8 cellular contexts compared by ENCODE assay signal in the genomic region with DNA sequence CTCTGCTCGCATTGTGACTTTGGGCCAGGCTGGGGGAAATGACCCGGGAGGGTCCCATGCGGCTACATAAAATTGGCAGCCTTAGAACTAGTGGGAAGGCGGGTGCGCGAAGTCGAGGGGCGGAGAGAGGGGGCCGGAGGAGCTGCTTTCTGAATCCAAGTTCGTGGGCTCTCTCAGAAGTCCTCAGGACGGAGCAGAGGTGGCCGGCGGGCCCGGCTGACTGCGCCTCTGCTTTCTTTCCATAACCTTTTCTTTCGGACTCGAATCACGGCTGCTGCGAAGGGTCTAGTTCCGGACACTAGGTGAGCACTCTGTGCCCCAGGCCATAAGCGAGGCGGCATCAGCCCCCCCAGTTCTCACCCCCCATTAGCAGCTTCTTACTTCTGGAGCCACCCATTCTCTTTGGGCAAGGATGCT. TPM values are rescaled to one million over a fixed set of nuclear protein-coding genes. Genes with fewer than 3 reads are reported as not detected.
DNase-seq lines count a peak whose midpoint lies in the region; ATAC-seq and TF ChIP-seq lines count a peak whose summit lies in the region.

A gene with protein sequence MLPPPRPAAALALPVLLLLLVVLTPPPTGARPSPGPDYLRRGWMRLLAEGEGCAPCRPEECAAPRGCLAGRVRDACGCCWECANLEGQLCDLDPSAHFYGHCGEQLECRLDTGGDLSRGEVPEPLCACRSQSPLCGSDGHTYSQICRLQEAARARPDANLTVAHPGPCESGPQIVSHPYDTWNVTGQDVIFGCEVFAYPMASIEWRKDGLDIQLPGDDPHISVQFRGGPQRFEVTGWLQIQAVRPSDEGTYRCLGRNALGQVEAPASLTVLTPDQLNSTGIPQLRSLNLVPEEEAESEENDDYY (plus strand): TSS at position 176 of the 417 bp plus-strand sequence. CDS start 604 bp downstream, outside the sequence.

- peak within 1 kb of the TSS; percentile 100 for H3K4me3 ChIP-seq in AG04450 (ENCODE audit: low read depth, low read length)

- POLR2A ChIA-PET in AG04450 (lab: Yijun Ruan, JAX) = interaction anchor here (0.8 to 4.0 kb wide), 9 partner anchors 9 to 80 kb away, joined by 3 to 30 read pairs (median 5); no protein-coding TSS in a partner anchor

- DNase-seq in AG04450 (ENCODE audit: low read depth, low spot score) (no peak), myocyte (ENCODE audit: low read depth) (no peak)
- DNase-seq in stimulated activated CD4-positive, alpha-beta T cell treated with anti-CD3 and anti-CD28 coated beads, Interleukin-15, amount 100 ng/mL, for 24 hours = no peak

- H3K27me3 ChIP-seq in AG04450 (ENCODE audit: control insufficient read depth, insufficient read depth, low read length) = no peaks in the 10 kb centered on the region

- CTCF ChIA-PET in AG04450 (lab: Charles Lee) = interaction anchor here (0.7 to 16.2 kb wide), 7 partner anchors 16 to 81 kb away, joined by 3 to 414 read pairs (median 3); no protein-coding TSS in a partner anchor

- no peaks in the 10 kb centered on the region; the same call in 1 of the 2 replicates for H3K9me3 ChIP-seq in AG04450 (ENCODE audit: control insufficient read depth, insufficient read depth, low read length)

- TF ChIP-seq CTCF in AG04450 (IDR thresholded peaks at IDR 0.05; ENCODE audit: low read depth, low read length) = no peak

- TF ChIP-seq RAD21 in Ishikawa (IDR thresholded peaks at IDR 0.05; ENCODE audit: low read depth) = no peak

- H3K27ac ChIP-seq in AG04450 (ENCODE audit: low read depth, low read length) (peak within 1 kb of the TSS; percentile 98), cingulate gyrus (ENCODE audit: low read depth, low read length) (peak within 1 kb of the TSS; percentile 98)

- ATAC-seq in GM19351 (IDR thresholded peaks at IDR 0.05; ENCODE audit: unreplicated experiment) (no peak), HG03469 (IDR thresholded peaks at IDR 0.05; ENCODE audit: unreplicated experiment) (no peak), GM19035 (IDR thresholded peaks at IDR 0.05; ENCODE audit: unreplicated experiment) (no peak)

- TF ChIP-seq EP300 in Ishikawa (IDR thresholded peaks at IDR 0.05; ENCODE audit: borderline replicate concordance) = no peak

TF ChIP-seq in Ishikawa, 13 proteins besides CTCF, POLR2A, EP300 and RAD21:
- TF ChIP-seq TCF12 (IDR thresholded peaks at IDR 0.05; ENCODE audit: low read depth) (0 out of 2 replicates have a peak, but pooled peaks have one; percentile 1), ZBTB7A (IDR thresholded peaks at IDR 0.05; ENCODE audit: low read depth) (0 out of 2 replicates have a peak, but pooled peaks have one; percentile 53), CEBPB (IDR thresholded peaks at IDR 0.05) (no peak)
TF ChIP-seq in Ishikawa: peak in this region for 2.

RNA-seq across cellular contexts. Expression of the gene that starts here (rescaled TPM):
- 10.8 and 14.1 TPM in 2 replicates for polyA plus RNA-seq in AG04450 (2011; rRNA removed)
- polyA minus RNA-seq in AG04450 (2011; rRNA and poly(A)+ RNA removed) = 10.9 and 11.3 TPM in 2 replicates
- 34.7 and 37.5 TPM in 2 replicates for total RNA-seq in myocyte
- 32.4 TPM for polyA plus RNA-seq in myocyte (2012)
